ENCODE assay signal across 7 cellular contexts in genomic region chr12:14257303-14257733, GRCh38.
DNase-seq lines count a peak whose midpoint lies in the region; FAIRE-seq and TF ChIP-seq lines count a peak whose summit lies in the region.

No MANE protein-coding gene starts in this region.

- H3K27ac ChIP-seq in keratinocyte (ENCODE audit: control insufficient read depth, insufficient read depth, low read length) (peak overlapping the region; percentile 82), stomach (peak overlapping the region; percentile 86 to 92 (median 88))

- no peaks in the 10 kb centered on the region for H3K27me3 Mint-ChIP-seq in IgD-negative memory B cell
- no peaks in the 10 kb centered on the region for H3K27me3 Mint-ChIP-seq in activated naive CD8-positive, alpha-beta T cell treated with anti-CD3 and anti-CD28 coated beads for 36 hours

- H3K79me2 ChIP-seq in keratinocyte (ENCODE audit: control insufficient read depth, insufficient read depth, low read length), result no peaks in the 10 kb centered on the region

- peak overlapping the region; percentile 1 for H3K4me2 ChIP-seq in keratinocyte (ENCODE audit: control insufficient read depth, extremely low read depth, insufficient read depth, low read depth, low read length)

- H3K4me3 ChIP-seq in keratinocyte (ENCODE audit: control insufficient read depth in 2 of 3, extremely low read depth in 1 of 3, insufficient read depth in 2 of 3, low read depth in 1 of 3, low read length in 3 of 3), result peak overlapping the region in 1 of 3 experiments; percentile 3
- H3K4me3 ChIP-seq in stomach, result peak overlapping the region; percentile 4 to 34 (median 17)

- no peaks in the 10 kb centered on the region for H3K9me1 ChIP-seq in keratinocyte (ENCODE audit: control insufficient read depth, extremely low read depth, insufficient read depth, low read length)

- peak overlapping the region; percentile 53 for H3K9ac ChIP-seq in keratinocyte (ENCODE audit: control insufficient read depth, extremely low read depth, insufficient read depth, low read length)

- TF ChIP-seq EP300 in stomach (IDR thresholded peaks at IDR 0.05), result peak; percentile 41

- peak overlapping the region; percentile 14 for H2AFZ ChIP-seq in keratinocyte (ENCODE audit: control insufficient read depth, low read length)

- intact Hi-C loops in stomach (cut with DNase I; ENCODE audit: low total_unique reads), result no loop called here

- peaks cover 0 to 4% (median 0%) of the 10 kb centered on the region in 3 donors for H3K9me3 Mint-ChIP-seq in IgD-negative memory B cell
- peaks cover 20% of the 10 kb centered on the region for H3K9me3 Mint-ChIP-seq in activated naive CD8-positive, alpha-beta T cell treated with anti-CD3 and anti-CD28 coated beads for 36 hours

- peaks cover 3% of the 10 kb centered on the region for H3K9me3 ChIP-seq in keratinocyte (ENCODE audit: control insufficient read depth, low read depth, low read length)
- H3K9me3 ChIP-seq in stomach, result no peaks in the 10 kb centered on the region

- H3K36me3 ChIP-seq in keratinocyte (ENCODE audit: control insufficient read depth in 2 of 2, extremely low read depth in 1 of 2, insufficient read depth in 2 of 2, low read length in 2 of 2) (no peaks in the 10 kb centered on the region), stomach (no peaks in the 10 kb centered on the region)

- H4K20me1 ChIP-seq in keratinocyte (ENCODE audit: control insufficient read depth, extremely low read depth, insufficient read depth, low read length), result no peaks in the 10 kb centered on the region

- H3K4me1 ChIP-seq in keratinocyte (ENCODE audit: control insufficient read depth, extremely low read depth, insufficient read depth, low read length) (peaks cover 38% of the 10 kb centered on the region), stomach (peaks cover 46 to 69% (median 59%) of the 10 kb centered on the region in 4 donors)

- dilution Hi-C loops in keratinocyte (cut with MboI; ENCODE audit: extremely low pct_ligation_motif_present, low sequenced_read_pairs), result no loop called here

- peaks cover 30 to 45% (median 34%) of the 10 kb centered on the region in 3 donors for H3K4me1 Mint-ChIP-seq in IgD-negative memory B cell
- H3K4me1 Mint-ChIP-seq in activated naive CD8-positive, alpha-beta T cell treated with anti-CD3 and anti-CD28 coated beads for 36 hours, result peaks cover 53% of the 10 kb centered on the region

- TF ChIP-seq CTCF in keratinocyte (optimal IDR thresholded peaks at IDR 0.05 in 1 of 3, IDR thresholded peaks at IDR 0.05 in 1 of 3, conservative IDR thresholded peaks at IDR 0.05 in 1 of 3; ENCODE audit: extremely low read depth in 1 of 3, insufficient read depth in 2 of 3, low read length in 3 of 3) (no peak), stomach (IDR thresholded peaks at IDR 0.05) (no peak)

- no peaks in the 10 kb centered on the region for H3K27me3 ChIP-seq in keratinocyte (ENCODE audit: control insufficient read depth, extremely low read depth, insufficient read depth, low read length)
- no peaks in the 10 kb centered on the region for H3K27me3 ChIP-seq in stomach

- TF ChIP-seq POLR2A in stomach (IDR thresholded peaks at IDR 0.05), result no peak

- FAIRE-seq in keratinocyte (lab: Jason Lieb, UNC) (no peak), urothelium cell line (lab: Jason Lieb, UNC) (no peak)

- no peak for DNase-seq in activated naive CD8-positive, alpha-beta T cell treated with anti-CD3 and anti-CD28 coated beads for 36 hours
- DNase-seq in keratinocyte (ENCODE audit: low read depth, low spot score) (no peak), stomach (no peak), amniotic stem cell (lab: John Stamatoyannopoulos, UW) (no peak), urothelium cell line (ENCODE audit: low spot score) (no peak), NCI-H146 treated with DMSO at 0.1 percent for 48 hours (lab: John Stamatoyannopoulos, UW; ENCODE audit: unreplicated experiment) (no peak)

- peaks cover 1% of the 10 kb centered on the region for H3K36me3 Mint-ChIP-seq in IgD-negative memory B cell
- H3K36me3 Mint-ChIP-seq in activated naive CD8-positive, alpha-beta T cell treated with anti-CD3 and anti-CD28 coated beads for 36 hours, result peaks cover 30% of the 10 kb centered on the region

- peak overlapping the region; percentile 51 to 92 (median 85) for H3K4me3 Mint-ChIP-seq in IgD-negative memory B cell
- H3K4me3 Mint-ChIP-seq in activated naive CD8-positive, alpha-beta T cell treated with anti-CD3 and anti-CD28 coated beads for 36 hours, result peak overlapping the region; percentile 48

- WGBS in stomach, 5 donors, result 9 to 14% (median 12%) methylated on average over 7 of the region's 7 CpGs

- H3K27ac Mint-ChIP-seq in IgD-negative memory B cell, result peak overlapping the region; percentile 95 to 98 (median 96)
- peak overlapping the region; percentile 96 for H3K27ac Mint-ChIP-seq in activated naive CD8-positive, alpha-beta T cell treated with anti-CD3 and anti-CD28 coated beads for 36 hours
